Comparison of ENCODE assay signal across 25 cellular contexts in genomic region chr11:13046626-13047570, GRCh38. TPM values are rescaled to one million over a fixed set of nuclear protein-coding genes. Genes with fewer than 3 reads are reported as not detected.
"Had no signal": no experiment of that assay in that cellular context is flagged by ENCODE, and none has a peak within 500 bp of the region (broad histone marks: within the 10 kb centered on the region; RNA-seq: fewer than 3 reads in every experiment).

No MANE protein-coding gene starts in this region.

- DNase-seq: activated CD4-positive, alpha-beta T cell treated with anti-CD3 and anti-CD28 coated beads for 1 hour; activated CD4-positive, alpha-beta T cell treated with anti-CD3 and anti-CD28 coated beads, Interleukin-2, amount 10 ng/mL, durations not matched to agents 7 days and 5 days; activated CD8-positive, alpha-beta T cell treated with anti-CD3 and anti-CD28 coated beads for 36 hours; activated naive CD8-positive, alpha-beta T cell treated with anti-CD3 and anti-CD28 coated beads, Interleukin-2, amount 50 U/mL, for 24 hours; activated T-cell treated with anti-CD3 and anti-CD28 coated beads, Interleukin-2, amount 50 U/mL, for 48 hours; gastrocnemius medialis; glutamatergic neuron; left cardiac atrium; naive B cell; nephron progenitor cell; stimulated activated CD4-positive, alpha-beta T cell treated with anti-CD3 and anti-CD28 coated beads, Interleukin-12 subunit alpha, Interleukin-12 subunit beta, amount 100 ng/mL, for 4 hours; stimulated activated CD4-positive, alpha-beta T cell treated with anti-CD3 and anti-CD28 coated beads, Interleukin-4, amount 100 ng/mL, for 24 hours; substantia nigra; T-helper 9 cell; uterus had no signal

- H3K27me3 ChIP-seq: breast epithelium, gastrocnemius medialis, uterus had no signal

- H3K9me3 ChIP-seq: breast epithelium, gastrocnemius medialis, neutrophil, uterus had no signal

- H3K4me1 ChIP-seq: breast epithelium, gastrocnemius medialis, uterus had no signal

- H3K36me3 ChIP-seq: breast epithelium, gastrocnemius medialis, neutrophil, uterus had no signal

- FAIRE-seq: islet of Langerhans had no signal

- ATAC-seq: activated CD8-positive, alpha-beta T cell treated with anti-CD3 and anti-CD28 coated beads for 36 hours; activated naive CD8-positive, alpha-beta T cell treated with anti-CD3 and anti-CD28 coated beads, Interleukin-2, amount 50 U/mL, for 24 hours; gastrocnemius medialis; left cardiac atrium; sciatic nerve; stimulated activated effector memory CD8-positive, alpha-beta T cell treated with anti-CD3 and anti-CD28 coated beads, Interleukin-12 subunit alpha, Interleukin-12 subunit beta, amount 100 ng/mL, for 72 hours; WTC11 had no signal

- H3K27ac ChIP-seq: breast epithelium, epithelial cell of prostate, gastrocnemius medialis, neutrophil, skin epidermis, uterus had no signal

- H3K4me3 ChIP-seq: breast epithelium, gastrocnemius medialis, skin epidermis, uterus had no signal

RNA-seq across cellular contexts. Expression of gene RASSF10, which starts 37.8 kb away (rescaled TPM):
- total RNA-seq: activated CD4-positive, alpha-beta T cell treated with anti-CD3 and anti-CD28 coated beads, Interleukin-2, amount 10 ng/mL, durations not matched to agents 7 days and 5 days; activated CD8-positive, alpha-beta T cell treated with anti-CD3 and anti-CD28 coated beads for 36 hours; activated T-helper 2 cell treated with anti-CD3 and anti-CD28 coated beads, Interferon-gamma antibody, Interleukin-2, Interleukin-4, amounts not matched to agents 10 μg/mL and 5 μg/mL and 100 μg/mL, durations not matched to agents 14 hours and 24 hours and 36 hours; osteocyte had no signal
